1 cellular context compared by ENCODE assay signal in genomic region chr9:137188490-137189296, GRCh38.
TF ChIP-seq lines count a peak whose summit lies in the region.

A gene with protein sequence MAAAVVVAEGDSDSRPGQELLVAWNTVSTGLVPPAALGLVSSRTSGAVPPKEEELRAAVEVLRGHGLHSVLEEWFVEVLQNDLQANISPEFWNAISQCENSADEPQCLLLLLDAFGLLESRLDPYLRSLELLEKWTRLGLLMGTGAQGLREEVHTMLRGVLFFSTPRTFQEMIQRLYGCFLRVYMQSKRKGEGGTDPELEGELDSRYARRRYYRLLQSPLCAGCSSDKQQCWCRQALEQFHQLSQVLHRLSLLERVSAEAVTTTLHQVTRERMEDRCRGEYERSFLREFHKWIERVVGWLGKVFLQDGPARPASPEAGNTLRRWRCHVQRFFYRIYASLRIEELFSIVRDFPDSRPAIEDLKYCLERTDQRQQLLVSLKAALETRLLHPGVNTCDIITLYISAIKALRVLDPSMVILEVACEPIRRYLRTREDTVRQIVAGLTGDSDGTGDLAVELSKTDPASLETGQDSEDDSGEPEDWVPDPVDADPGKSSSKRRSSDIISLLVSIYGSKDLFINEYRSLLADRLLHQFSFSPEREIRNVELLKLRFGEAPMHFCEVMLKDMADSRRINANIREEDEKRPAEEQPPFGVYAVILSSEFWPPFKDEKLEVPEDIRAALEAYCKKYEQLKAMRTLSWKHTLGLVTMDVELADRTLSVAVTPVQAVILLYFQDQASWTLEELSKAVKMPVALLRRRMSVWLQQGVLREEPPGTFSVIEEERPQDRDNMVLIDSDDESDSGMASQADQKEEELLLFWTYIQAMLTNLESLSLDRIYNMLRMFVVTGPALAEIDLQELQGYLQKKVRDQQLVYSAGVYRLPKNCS (minus strand): TSS chr9:137188560. CDS start chr9:137188532, 28 bp downstream.
Gene SSNA1, plus strand, starts transcription at chr9:137188676. Its CDS starts 51 bp downstream, at chr9:137188727.

TF ChIP-seq in K562, 482 proteins besides CTCF, POLR2A, EP300 and RAD21 (continued from another document):
- TF ChIP-seq HMGXB4 (CRISPR knock-in tag; IDR thresholded peaks at IDR 0.05) (peak; percentile 72; the same call in 1 of the 2 replicates), CREM (IDR thresholded peaks at IDR 0.05; ENCODE audit: low read depth) (peak; percentile 100), ZFX (CRISPR knock-in tag; IDR thresholded peaks at IDR 0.05) (peak; percentile 94), ZBED1 (IDR thresholded peaks at IDR 0.05) (no peak), JUNB (CRISPR knock-in tag; conservative IDR thresholded peaks at IDR 0.05) (0 out of 2 replicates have a peak, but pooled peaks have one; percentile 27), ZNF232 (CRISPR knock-in tag; IDR thresholded peaks at IDR 0.05) (no peak), EP400 (IDR thresholded peaks at IDR 0.05) (peak; percentile 85; the same call in 1 of the 2 replicates), ARID1B (IDR thresholded peaks at IDR 0.05) (peak; percentile 32; the same call in 1 of the 2 replicates), FOXK1 (CRISPR knock-in tag; IDR thresholded peaks at IDR 0.05; ENCODE audit: borderline replicate concordance) (0 out of 2 replicates have a peak, but pooled peaks have one; percentile 40), SMARCA5 (IDR thresholded peaks at IDR 0.05) (peak; percentile 51; the same call in 1 of the 2 replicates), ZNF384 (IDR thresholded peaks at IDR 0.05; ENCODE audit: low read depth, low read length) (peak; percentile 51), CHD4 (IDR thresholded peaks at IDR 0.05; ENCODE audit: insufficient read depth, insufficient replicate concordance, low read depth, low read length, poor library complexity, severe bottlenecking) (no peak), CBX3 (IDR thresholded peaks at IDR 0.05; ENCODE audit: borderline replicate concordance in 1 of 2, low read length in 2 of 2) (peak in 1 of 2 experiments; percentile 22; a peak in 1 of 3 replicates), KDM1A (IDR thresholded peaks at IDR 0.05) (no peak), ZNF551 (CRISPR knock-in tag; IDR thresholded peaks at IDR 0.05) (no peak), ELF1 (tag; IDR thresholded peaks at IDR 0.05) (peak; percentile 74), ZNF408 (CRISPR knock-in tag; IDR thresholded peaks at IDR 0.05; ENCODE audit: low read depth) (no peak), ZKSCAN1 (IDR thresholded peaks at IDR 0.05; ENCODE audit: low read depth, low read length) (peak; percentile 96; the same call in 1 of the 2 replicates), PRPF4 (IDR thresholded peaks at IDR 0.05; ENCODE audit: insufficient read depth, low read depth, low read length, poor library complexity, severe bottlenecking) (peak; percentile 74)
- TF ChIP-seq, protein P1, sequence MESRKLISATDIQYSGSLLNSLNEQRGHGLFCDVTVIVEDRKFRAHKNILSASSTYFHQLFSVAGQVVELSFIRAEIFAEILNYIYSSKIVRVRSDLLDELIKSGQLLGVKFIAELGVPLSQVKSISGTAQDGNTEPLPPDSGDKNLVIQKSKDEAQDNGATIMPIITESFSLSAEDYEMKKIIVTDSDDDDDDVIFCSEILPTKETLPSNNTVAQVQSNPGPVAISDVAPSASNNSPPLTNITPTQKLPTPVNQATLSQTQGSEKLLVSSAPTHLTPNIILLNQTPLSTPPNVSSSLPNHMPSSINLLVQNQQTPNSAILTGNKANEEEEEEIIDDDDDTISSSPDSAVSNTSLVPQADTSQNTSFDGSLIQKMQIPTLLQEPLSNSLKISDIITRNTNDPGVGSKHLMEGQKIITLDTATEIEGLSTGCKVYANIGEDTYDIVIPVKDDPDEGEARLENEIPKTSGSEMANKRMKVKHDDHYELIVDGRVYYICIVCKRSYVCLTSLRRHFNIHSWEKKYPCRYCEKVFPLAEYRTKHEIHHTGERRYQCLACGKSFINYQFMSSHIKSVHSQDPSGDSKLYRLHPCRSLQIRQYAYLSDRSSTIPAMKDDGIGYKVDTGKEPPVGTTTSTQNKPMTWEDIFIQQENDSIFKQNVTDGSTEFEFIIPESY (CRISPR knock-in tag; IDR thresholded peaks at IDR 0.05), result peak; percentile 91
